9 cellular contexts compared by ENCODE assay signal in genomic region chr15:59170295-59170881, GRCh38. TPM values are rescaled to one million over a fixed set of nuclear protein-coding genes. Genes with fewer than 3 reads are reported as not detected.
DNase-seq lines count a peak whose midpoint lies in the region; ATAC-seq and TF ChIP-seq lines count a peak whose summit lies in the region.
"Had no signal": no experiment of that assay in that cellular context is flagged by ENCODE, and none has a peak within 500 bp of the region (broad histone marks: within the 10 kb centered on the region; RNA-seq: fewer than 3 reads in every experiment).

No MANE protein-coding gene starts in this region.

- no peaks in the 10 kb centered on the region for H3K36me3 ChIP-seq in thyroid gland

- intact Hi-C loops in thyroid gland (cut with DNase I), result no loop called here

- no peak overlapping the region for H3K4me3 ChIP-seq in thyroid gland (replicated peaks in 1 of 3)

- ATAC-seq in naive thymus-derived CD8-positive, alpha-beta T cell, result no peak

- H3K27me3 Mint-ChIP-seq in naive thymus-derived CD8-positive, alpha-beta T cell, result peaks cover 0 to 3% (median 1%) of the 10 kb centered on the region in 5 donors

- no peaks in the 10 kb centered on the region for H3K27me3 ChIP-seq in thyroid gland

- H3K27ac Mint-ChIP-seq in naive thymus-derived CD8-positive, alpha-beta T cell, result no peak overlapping the region

- H3K27ac ChIP-seq in thyroid gland, result peak overlapping the region; percentile 80 to 91 (median 88)

- H3K36me3 Mint-ChIP-seq in naive thymus-derived CD8-positive, alpha-beta T cell, result no peaks in the 10 kb centered on the region

- no peak overlapping the region for H3K4me3 Mint-ChIP-seq in naive thymus-derived CD8-positive, alpha-beta T cell
- H3K4me3 Mint-ChIP-seq: central memory CD8-positive, alpha-beta T cell had no signal

- WGBS in thyroid gland, 2 donors, result 38 to 45% methylated on average over 9 of the region's 9 CpGs

- TF ChIP-seq POLR2A in thyroid gland (IDR thresholded peaks at IDR 0.05), result peak in 1 of 2 donors; percentile 47

- TF ChIP-seq CTCF in thyroid gland (IDR thresholded peaks at IDR 0.05), result no peak

- peaks cover 0 to 4% (median 0%) of the 10 kb centered on the region in 9 donors for H3K9me3 Mint-ChIP-seq in naive thymus-derived CD8-positive, alpha-beta T cell
- H3K9me3 Mint-ChIP-seq: central memory CD8-positive, alpha-beta T cell had no signal

- peaks cover 37 to 66% of the 10 kb centered on the region in 2 donors for H3K4me1 ChIP-seq in thyroid gland

- no peaks in the 10 kb centered on the region for H3K9me3 ChIP-seq in thyroid gland

- POLR2A ChIA-PET in naive thymus-derived CD8-positive, alpha-beta T cell (lab: Charles Lee), result no interaction called here

- H3K4me1 Mint-ChIP-seq in naive thymus-derived CD8-positive, alpha-beta T cell, result peaks cover 0 to 4% (median 3%) of the 10 kb centered on the region in 4 donors
- H3K4me1 Mint-ChIP-seq: central memory CD8-positive, alpha-beta T cell had no signal

- DNase-seq in NCI-H1092 treated with DMSO at 0.1 percent for 48 hours (lab: John Stamatoyannopoulos, UW) (peak; percentile 9), NCI-H1092 (lab: John Stamatoyannopoulos, UW) (no peak), amniotic epithelial cell (ENCODE audit: low read depth) (peak; percentile 26), hypothalamus (lab: John Stamatoyannopoulos, UW) (peak in 35 of 51 donors; percentile 4 to 71 (median 36)), thyroid gland (peak; percentile 84 to 93), GM19238 (ENCODE audit: insufficient read length, low spot score) (no peak), SHP77 treated with DMSO at 0.1 percent for 48 hours (lab: John Stamatoyannopoulos, UW) (no peak)
- no peak for DNase-seq in naive thymus-derived CD8-positive, alpha-beta T cell

RNA-seq across cellular contexts. Expression of gene LDHAL6B, which starts 36.3 kb away (rescaled TPM):
- under 1 TPM in 1 of 4 donors, not detected in 3; 0.27 TPM for total RNA-seq in thyroid gland
- total RNA-seq in naive thymus-derived CD8-positive, alpha-beta T cell, result not detected
- not detected for polyA plus RNA-seq in naive thymus-derived CD8-positive, alpha-beta T cell

Comparison
In these comparisons a context has a peak if more than half of its experiments do, and no peak if none do; other contexts are left out.
1. DNase-seq: peak in NCI-H1092 treated with DMSO at 0.1 percent for 48 hours (single experiment), amniotic epithelial cell (single experiment), hypothalamus (35 of 51) and thyroid gland (2 of 2); none in NCI-H1092 (single experiment), GM19238 (single experiment), naive thymus-derived CD8-positive, alpha-beta T cell (0 of 10) and SHP77 treated with DMSO at 0.1 percent for 48 hours (single experiment).